8 cellular contexts compared by ENCODE assay signal in the genomic region with DNA sequence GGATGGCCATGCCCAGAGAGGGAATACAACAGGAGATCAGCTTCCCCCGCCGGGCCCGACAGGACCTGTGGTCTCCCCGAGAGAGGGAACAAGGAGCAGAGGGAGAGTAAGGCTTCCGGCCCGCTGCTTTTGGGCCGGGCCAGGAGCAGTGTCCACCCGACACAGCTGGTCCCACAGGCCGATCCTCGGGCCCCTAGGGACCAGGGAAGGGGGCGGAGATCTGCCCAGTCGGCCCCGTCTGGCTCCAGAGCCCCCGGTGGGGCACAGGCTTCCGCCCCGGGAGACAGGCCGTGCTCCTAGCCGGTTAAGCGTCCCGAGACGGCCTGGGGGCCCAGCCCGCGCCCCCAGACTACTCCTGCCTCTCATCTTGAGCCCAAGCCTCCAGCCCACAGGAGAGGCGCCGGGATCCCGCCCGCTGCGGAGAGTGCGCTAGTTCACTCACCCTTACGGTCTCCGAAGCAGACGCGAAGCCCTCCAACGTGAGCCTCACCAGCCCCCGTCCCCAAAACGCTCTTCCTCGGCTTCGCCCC. TPM values are rescaled to one million over a fixed set of nuclear protein-coding genes. Genes with fewer than 3 reads are reported as not detected.
A peak's percentile ranks its signal among the peaks of the same experiment; 100 is the strongest.
DNase-seq lines count a peak whose midpoint lies in the region; ATAC-seq and TF ChIP-seq lines count a peak whose summit lies in the region.

A gene (minus strand): TSS at position 526 of the 530 bp plus-strand sequence. CDS start 6,635 bp downstream, outside the sequence.

- ATAC-seq in HG03457 (IDR thresholded peaks at IDR 0.05; ENCODE audit: unreplicated experiment) (peak; percentile 14), HG03521 (IDR thresholded peaks at IDR 0.05; ENCODE audit: unreplicated experiment) (no peak)
- ATAC-seq in activated T-helper 17 cell treated with anti-CD3 and anti-CD28 coated beads, Interleukin-2, amount 50 U/mL, for 72 hours (replicated peaks) = peak; percentile 34

- H3K4me2 ChIP-seq in parathyroid adenoma (ENCODE audit: low read length) = peak within 1 kb of the TSS; percentile 85

- intact Hi-C loops in head of caudate nucleus (cut with DNase I) = no loop called here

- H3K9me3 ChIP-seq in parathyroid adenoma (ENCODE audit: control insufficient read depth, low read length) = no peaks in the 10 kb centered on the region

- peaks cover 36% of the 10 kb centered on the region for H3K79me2 ChIP-seq in parathyroid adenoma

- peak within 1 kb of the TSS; percentile 64 for H3K9ac ChIP-seq in parathyroid adenoma

- TF ChIP-seq CTCF in parathyroid adenoma (IDR thresholded peaks at IDR 0.05) = no peak

- peaks cover 31% of the 10 kb centered on the region for H3K4me1 Mint-ChIP-seq in activated T-helper 17 cell treated with anti-CD3 and anti-CD28 coated beads, Interleukin-2, amount 50 U/mL, for 72 hours

- peak within 1 kb of the TSS; percentile 96 for H3K27ac ChIP-seq in parathyroid adenoma

- peaks cover 14% of the 10 kb centered on the region for H3K4me1 ChIP-seq in parathyroid adenoma

- peak within 1 kb of the TSS; percentile 93 for H3K4me3 Mint-ChIP-seq in activated T-helper 17 cell treated with anti-CD3 and anti-CD28 coated beads, Interleukin-2, amount 50 U/mL, for 72 hours

- peak within 1 kb of the TSS; percentile 95 for H3K27ac Mint-ChIP-seq in activated T-helper 17 cell treated with anti-CD3 and anti-CD28 coated beads, Interleukin-2, amount 50 U/mL, for 72 hours

- no peaks in the 10 kb centered on the region for H3K27me3 ChIP-seq in parathyroid adenoma (ENCODE audit: control insufficient read depth, insufficient read depth, low read length)

- H2AFZ ChIP-seq in parathyroid adenoma = peak within 1 kb of the TSS; percentile 99

- H3K36me3 ChIP-seq in parathyroid adenoma (ENCODE audit: control insufficient read depth, insufficient read depth, low read length) = no peaks in the 10 kb centered on the region

- no peaks in the 10 kb centered on the region for H3K27me3 Mint-ChIP-seq in activated T-helper 17 cell treated with anti-CD3 and anti-CD28 coated beads, Interleukin-2, amount 50 U/mL, for 72 hours

- peak; percentile 6 for DNase-seq in stimulated activated CD4-positive, alpha-beta T cell treated with anti-CD3 and anti-CD28 coated beads, Interleukin-12 subunit alpha, Interleukin-12 subunit beta, amount 100 ng/mL, for 4 hours
- DNase-seq in stimulated activated CD4-positive, alpha-beta T cell treated with anti-CD3 and anti-CD28 coated beads, Interleukin-4, amount 100 ng/mL, for 24 hours = no peak
- DNase-seq in head of caudate nucleus (peak in 22 of 42 donors; percentile 11 to 60 (median 32)), SHP77 (lab: John Stamatoyannopoulos, UW) (no peak)

- peaks cover 29% of the 10 kb centered on the region for H3K36me3 Mint-ChIP-seq in activated T-helper 17 cell treated with anti-CD3 and anti-CD28 coated beads, Interleukin-2, amount 50 U/mL, for 72 hours (ENCODE audit: low read depth)

- H3K4me3 ChIP-seq in parathyroid adenoma (ENCODE audit: low read depth, low read length) = peak within 1 kb of the TSS; percentile 97

- no peaks in the 10 kb centered on the region for H3K9me3 Mint-ChIP-seq in activated T-helper 17 cell treated with anti-CD3 and anti-CD28 coated beads, Interleukin-2, amount 50 U/mL, for 72 hours

RNA-seq across cellular contexts. Expression of the gene that starts here (rescaled TPM):
- 10 to 100 TPM; 37.1 to 63.1 TPM for total RNA-seq in activated T-helper 17 cell treated with anti-CD3 and anti-CD28 coated beads, Interleukin-2, amount 50 U/mL, for 72 hours

Comparison
In these comparisons a context has a peak if more than half of its experiments do, and no peak if none do; other contexts are left out.
1. DNase-seq: peak in stimulated activated CD4-positive, alpha-beta T cell treated with anti-CD3 and anti-CD28 coated beads, Interleukin-12 subunit alpha, Interleukin-12 subunit beta, amount 100 ng/mL, for 4 hours (single experiment) and head of caudate nucleus (22 of 42); none in stimulated activated CD4-positive, alpha-beta T cell treated with anti-CD3 and anti-CD28 coated beads, Interleukin-4, amount 100 ng/mL, for 24 hours (single experiment) and SHP77 (0 of 2).